In genomic region chr1:108470750-108471149, GRCh38 we compare ENCODE assay signal across 4 cellular contexts. TPM values are rescaled to one million over a fixed set of nuclear protein-coding genes. Genes with fewer than 3 reads are reported as not detected.
"Had no signal": no experiment of that assay in that cellular context is flagged by ENCODE, and none has a peak within 500 bp of the region (broad histone marks: within the 10 kb centered on the region; RNA-seq: fewer than 3 reads in every experiment).

No MANE protein-coding gene starts in this region.

RNA-seq across cellular contexts. Expression of gene NBPF6, which starts 20.6 kb away (rescaled TPM):
- total RNA-seq: HepG2, HT-29, HT1080, IMR-90 had no signal
